Comparison of ENCODE assay signal across 2 cellular contexts in genomic region chr16:4060823-4061222, GRCh38.
TF ChIP-seq lines count a peak whose summit lies in the region.

No MANE protein-coding gene starts in this region.

TF ChIP-seq in IMR-90, 13 proteins besides CTCF, POLR2A, EP300 and RAD21:
- TF ChIP-seq SMC3 (IDR thresholded peaks at IDR 0.05; ENCODE audit: low read depth, low read length) (no peak), MAZ (IDR thresholded peaks at IDR 0.05; ENCODE audit: borderline replicate concordance, low read depth, low read length) (no peak), NFE2L2 (IDR thresholded peaks at IDR 0.05; ENCODE audit: low read depth, low read length) (peak; percentile 75), BHLHE40 (IDR thresholded peaks at IDR 0.05; ENCODE audit: low read depth, low read length) (no peak)

TF ChIP-seq in K562, 482 proteins besides CTCF, POLR2A, EP300 and RAD21:
- no peak for TF ChIP-seq MECOM (CRISPR knock-in tag; IDR thresholded peaks at IDR 0.05)
- TF ChIP-seq NFIC (IDR thresholded peaks at IDR 0.05), result no peak
- TF ChIP-seq CTBP1 (IDR thresholded peaks at IDR 0.05; ENCODE audit: borderline replicate concordance), result no peak
- TF ChIP-seq BACH1 (tag; IDR thresholded peaks at IDR 0.05), result no peak
- peak; percentile 78 for TF ChIP-seq TRIM28 (IDR thresholded peaks at IDR 0.05)
- TF ChIP-seq CBFB (CRISPR knock-in tag; IDR thresholded peaks at IDR 0.05), result no peak
- no peak for TF ChIP-seq ARNT (IDR thresholded peaks at IDR 0.05)
- TF ChIP-seq ZNF655 (CRISPR knock-in tag; IDR thresholded peaks at IDR 0.05), result no peak
- no peak for TF ChIP-seq IRF2 (CRISPR knock-in tag; IDR thresholded peaks at IDR 0.05)
- TF ChIP-seq STAT5A (IDR thresholded peaks at IDR 0.05; ENCODE audit: borderline replicate concordance, low read length), result no peak
- no peak for TF ChIP-seq VEZF1 (CRISPR knock-in tag; IDR thresholded peaks at IDR 0.05)
- TF ChIP-seq ZNF436 (CRISPR knock-in tag; IDR thresholded peaks at IDR 0.05), result no peak
- no peak for TF ChIP-seq ZNF584 (CRISPR knock-in tag; IDR thresholded peaks at IDR 0.05; ENCODE audit: low read depth)
- TF ChIP-seq THAP7 (CRISPR knock-in tag; IDR thresholded peaks at IDR 0.05), result no peak
- TF ChIP-seq TBL1XR1 (IDR thresholded peaks at IDR 0.05; ENCODE audit: low read length in 2 of 2), result no peak
- TF ChIP-seq ZBTB43 (CRISPR knock-in tag; IDR thresholded peaks at IDR 0.05), result no peak
- peak; percentile 40; the same call in 1 of the 2 replicates for TF ChIP-seq NFE2L1 (tag; IDR thresholded peaks at IDR 0.05; ENCODE audit: borderline replicate concordance, low read depth)
- TF ChIP-seq HDAC2 (IDR thresholded peaks at IDR 0.05), result no peak
- peak in 1 of 2 experiments; percentile 55; a peak in 1 of 3 replicates for TF ChIP-seq CBX3 (IDR thresholded peaks at IDR 0.05; ENCODE audit: borderline replicate concordance in 1 of 2, low read length in 2 of 2)
- TF ChIP-seq DDX20 (tag; IDR thresholded peaks at IDR 0.05; ENCODE audit: low read depth), result no peak
- no peak for TF ChIP-seq MCM3 (IDR thresholded peaks at IDR 0.05)
- no peak for TF ChIP-seq KDM1A (IDR thresholded peaks at IDR 0.05)
- no peak for TF ChIP-seq GATA2 (CRISPR knock-in tag; IDR thresholded peaks at IDR 0.05)
- TF ChIP-seq ZNF639 (CRISPR knock-in tag; conservative IDR thresholded peaks at IDR 0.05 in 1 of 2, IDR thresholded peaks at IDR 0.05 in 1 of 2), result no peak
- TF ChIP-seq SNRNP70 (optimal IDR thresholded peaks at IDR 0.05; ENCODE audit: low read depth, low read length), result no peak
- TF ChIP-seq ETS2 (tag; IDR thresholded peaks at IDR 0.05; ENCODE audit: borderline replicate concordance, poor library complexity, severe bottlenecking), result no peak
- peak; percentile 71 for TF ChIP-seq ZNF280A (IDR thresholded peaks at IDR 0.05; ENCODE audit: low read depth, partially characterized antibody)
- no peak for TF ChIP-seq IRF1 (CRISPR knock-in tag; IDR thresholded peaks at IDR 0.05; ENCODE audit: borderline replicate concordance)
- TF ChIP-seq FOSL1 (tag; conservative IDR thresholded peaks at IDR 0.05), result no peak
- no peak for TF ChIP-seq RFX5 (IDR thresholded peaks at IDR 0.05; ENCODE audit: low read depth, low read length)
